1 cellular context compared by ENCODE assay signal in the genomic region with DNA sequence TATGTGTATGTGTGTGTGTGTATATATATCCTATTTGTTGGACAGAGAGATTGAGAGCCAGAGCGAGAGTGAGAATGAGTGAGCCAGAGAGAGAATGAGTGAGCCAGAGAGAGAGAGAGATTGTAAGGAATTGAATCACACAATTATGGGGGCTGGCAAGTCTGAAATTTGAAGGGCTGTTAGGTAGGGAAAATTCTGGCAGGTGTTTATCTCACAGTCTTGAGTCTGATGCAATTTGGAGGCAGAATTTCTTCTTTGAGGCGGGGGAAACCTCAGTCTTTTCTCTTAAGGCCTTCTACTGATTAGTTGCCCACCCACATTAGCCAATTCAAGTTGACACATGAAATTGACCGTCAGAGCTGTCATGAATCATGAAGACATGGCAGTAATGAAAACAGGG.
TF ChIP-seq lines count a peak whose summit lies in the region.

No MANE protein-coding gene starts in this region.

TF ChIP-seq in K562, 482 proteins besides CTCF, POLR2A, EP300 and RAD21 (continues in another document):
- TF ChIP-seq PTRF (tag; IDR thresholded peaks at IDR 0.05), result no peak
- TF ChIP-seq ZNF707 (CRISPR knock-in tag; conservative IDR thresholded peaks at IDR 0.05), result no peak
- TF ChIP-seq ATF7 (IDR thresholded peaks at IDR 0.05), result peak; percentile 82
- TF ChIP-seq CBFB (CRISPR knock-in tag; IDR thresholded peaks at IDR 0.05), result no peak
- 0 out of 2 replicates have a peak, but pooled peaks have one; percentile 24 for TF ChIP-seq NFXL1 (CRISPR knock-in tag; IDR thresholded peaks at IDR 0.05)
- no peak for TF ChIP-seq HDGF (IDR thresholded peaks at IDR 0.05)
- TF ChIP-seq EHMT2 (IDR thresholded peaks at IDR 0.05), result no peak
- TF ChIP-seq, protein P1, sequence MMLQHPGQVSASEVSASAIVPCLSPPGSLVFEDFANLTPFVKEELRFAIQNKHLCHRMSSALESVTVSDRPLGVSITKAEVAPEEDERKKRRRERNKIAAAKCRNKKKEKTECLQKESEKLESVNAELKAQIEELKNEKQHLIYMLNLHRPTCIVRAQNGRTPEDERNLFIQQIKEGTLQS (IDR thresholded peaks at IDR 0.05), result peak; percentile 90
- TF ChIP-seq, protein P1 (CRISPR knock-in tag; conservative IDR thresholded peaks at IDR 0.05), result no peak
- TF ChIP-seq CCAR2 (IDR thresholded peaks at IDR 0.05; ENCODE audit: low read depth, low read length), result no peak
- TF ChIP-seq RBM39 (optimal IDR thresholded peaks at IDR 0.05; ENCODE audit: low read depth, low read length), result no peak
- TF ChIP-seq HNRNPH1 (optimal IDR thresholded peaks at IDR 0.05; ENCODE audit: low read depth, low read length), result no peak
- TF ChIP-seq ZSCAN29 (IDR thresholded peaks at IDR 0.05), result no peak
- TF ChIP-seq, protein P2, sequence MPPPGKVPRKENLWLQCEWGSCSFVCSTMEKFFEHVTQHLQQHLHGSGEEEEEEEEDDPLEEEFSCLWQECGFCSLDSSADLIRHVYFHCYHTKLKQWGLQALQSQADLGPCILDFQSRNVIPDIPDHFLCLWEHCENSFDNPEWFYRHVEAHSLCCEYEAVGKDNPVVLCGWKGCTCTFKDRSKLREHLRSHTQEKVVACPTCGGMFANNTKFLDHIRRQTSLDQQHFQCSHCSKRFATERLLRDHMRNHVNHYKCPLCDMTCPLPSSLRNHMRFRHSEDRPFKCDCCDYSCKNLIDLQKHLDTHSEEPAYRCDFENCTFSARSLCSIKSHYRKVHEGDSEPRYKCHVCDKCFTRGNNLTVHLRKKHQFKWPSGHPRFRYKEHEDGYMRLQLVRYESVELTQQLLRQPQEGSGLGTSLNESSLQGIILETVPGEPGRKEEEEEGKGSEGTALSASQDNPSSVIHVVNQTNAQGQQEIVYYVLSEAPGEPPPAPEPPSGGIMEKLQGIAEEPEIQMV (tag; conservative IDR thresholded peaks at IDR 0.05; ENCODE audit: low read depth), result no peak
- TF ChIP-seq DPF2 (IDR thresholded peaks at IDR 0.05), result peak; percentile 60; the same call in 1 of the 2 replicates
- peak; percentile 73 for TF ChIP-seq NFRKB (IDR thresholded peaks at IDR 0.05; ENCODE audit: low read depth)
- TF ChIP-seq SOX6 (IDR thresholded peaks at IDR 0.05), result peak; percentile 57
- peak; percentile 5; the same call in 1 of the 2 replicates for TF ChIP-seq ZNF668 (CRISPR knock-in tag; IDR thresholded peaks at IDR 0.05)
- no peak for TF ChIP-seq SMAD3 (CRISPR knock-in tag; conservative IDR thresholded peaks at IDR 0.05)
- TF ChIP-seq CHD1 (IDR thresholded peaks at IDR 0.05; ENCODE audit: low read length), result no peak
- TF ChIP-seq, protein P3, sequence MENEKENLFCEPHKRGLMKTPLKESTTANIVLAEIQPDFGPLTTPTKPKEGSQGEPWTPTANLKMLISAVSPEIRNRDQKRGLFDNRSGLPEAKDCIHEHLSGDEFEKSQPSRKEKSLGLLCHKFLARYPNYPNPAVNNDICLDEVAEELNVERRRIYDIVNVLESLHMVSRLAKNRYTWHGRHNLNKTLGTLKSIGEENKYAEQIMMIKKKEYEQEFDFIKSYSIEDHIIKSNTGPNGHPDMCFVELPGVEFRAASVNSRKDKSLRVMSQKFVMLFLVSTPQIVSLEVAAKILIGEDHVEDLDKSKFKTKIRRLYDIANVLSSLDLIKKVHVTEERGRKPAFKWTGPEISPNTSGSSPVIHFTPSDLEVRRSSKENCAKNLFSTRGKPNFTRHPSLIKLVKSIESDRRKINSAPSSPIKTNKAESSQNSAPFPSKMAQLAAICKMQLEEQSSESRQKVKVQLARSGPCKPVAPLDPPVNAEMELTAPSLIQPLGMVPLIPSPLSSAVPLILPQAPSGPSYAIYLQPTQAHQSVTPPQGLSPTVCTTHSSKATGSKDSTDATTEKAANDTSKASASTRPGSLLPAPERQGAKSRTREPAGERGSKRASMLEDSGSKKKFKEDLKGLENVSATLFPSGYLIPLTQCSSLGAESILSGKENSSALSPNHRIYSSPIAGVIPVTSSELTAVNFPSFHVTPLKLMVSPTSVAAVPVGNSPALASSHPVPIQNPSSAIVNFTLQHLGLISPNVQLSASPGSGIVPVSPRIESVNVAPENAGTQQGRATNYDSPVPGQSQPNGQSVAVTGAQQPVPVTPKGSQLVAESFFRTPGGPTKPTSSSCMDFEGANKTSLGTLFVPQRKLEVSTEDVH (IDR thresholded peaks at IDR 0.05; ENCODE audit: low read depth, partially characterized antibody), result peak; percentile 31
- peak; percentile 54 for TF ChIP-seq POLR2H (tag; IDR thresholded peaks at IDR 0.05; ENCODE audit: low read depth)
- peak; percentile 65 for TF ChIP-seq CEBPB (tag; IDR thresholded peaks at IDR 0.05)
- TF ChIP-seq ZNF124 (CRISPR knock-in tag; IDR thresholded peaks at IDR 0.05), result no peak
- TF ChIP-seq, protein P4, sequence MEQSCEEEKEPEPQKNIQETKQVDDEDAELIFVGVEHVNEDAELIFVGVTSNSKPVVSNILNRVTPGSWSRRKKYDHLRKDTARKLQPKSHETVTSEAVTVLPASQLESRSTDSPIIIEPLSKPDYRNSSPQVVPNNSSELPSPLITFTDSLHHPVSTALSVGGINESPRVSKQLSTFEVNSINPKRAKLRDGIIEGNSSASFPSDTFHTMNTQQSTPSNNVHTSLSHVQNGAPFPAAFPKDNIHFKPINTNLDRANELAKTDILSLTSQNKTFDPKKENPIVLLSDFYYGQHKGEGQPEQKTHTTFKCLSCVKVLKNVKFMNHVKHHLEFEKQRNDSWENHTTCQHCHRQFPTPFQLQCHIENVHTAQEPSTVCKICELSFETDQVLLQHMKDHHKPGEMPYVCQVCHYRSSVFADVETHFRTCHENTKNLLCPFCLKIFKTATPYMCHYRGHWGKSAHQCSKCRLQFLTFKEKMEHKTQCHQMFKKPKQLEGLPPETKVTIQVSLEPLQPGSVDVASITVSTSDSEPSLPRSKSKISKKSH (CRISPR knock-in tag; IDR thresholded peaks at IDR 0.05), result no peak
- TF ChIP-seq POLR2AphosphoS2 (IDR thresholded peaks at IDR 0.05; ENCODE audit: low read length), result no peak
- TF ChIP-seq BHLHE40 (IDR thresholded peaks at IDR 0.05; ENCODE audit: low read length), result no peak
- TF ChIP-seq MAFF (IDR thresholded peaks at IDR 0.05; ENCODE audit: low read length), result no peak
- TF ChIP-seq ATF1 (CRISPR knock-in tag; IDR thresholded peaks at IDR 0.05), result no peak
- no peak for TF ChIP-seq ATF1 (tag; IDR thresholded peaks at IDR 0.05)
- TF ChIP-seq ELF4 (CRISPR knock-in tag; IDR thresholded peaks at IDR 0.05), result no peak
- TF ChIP-seq, protein P5, sequence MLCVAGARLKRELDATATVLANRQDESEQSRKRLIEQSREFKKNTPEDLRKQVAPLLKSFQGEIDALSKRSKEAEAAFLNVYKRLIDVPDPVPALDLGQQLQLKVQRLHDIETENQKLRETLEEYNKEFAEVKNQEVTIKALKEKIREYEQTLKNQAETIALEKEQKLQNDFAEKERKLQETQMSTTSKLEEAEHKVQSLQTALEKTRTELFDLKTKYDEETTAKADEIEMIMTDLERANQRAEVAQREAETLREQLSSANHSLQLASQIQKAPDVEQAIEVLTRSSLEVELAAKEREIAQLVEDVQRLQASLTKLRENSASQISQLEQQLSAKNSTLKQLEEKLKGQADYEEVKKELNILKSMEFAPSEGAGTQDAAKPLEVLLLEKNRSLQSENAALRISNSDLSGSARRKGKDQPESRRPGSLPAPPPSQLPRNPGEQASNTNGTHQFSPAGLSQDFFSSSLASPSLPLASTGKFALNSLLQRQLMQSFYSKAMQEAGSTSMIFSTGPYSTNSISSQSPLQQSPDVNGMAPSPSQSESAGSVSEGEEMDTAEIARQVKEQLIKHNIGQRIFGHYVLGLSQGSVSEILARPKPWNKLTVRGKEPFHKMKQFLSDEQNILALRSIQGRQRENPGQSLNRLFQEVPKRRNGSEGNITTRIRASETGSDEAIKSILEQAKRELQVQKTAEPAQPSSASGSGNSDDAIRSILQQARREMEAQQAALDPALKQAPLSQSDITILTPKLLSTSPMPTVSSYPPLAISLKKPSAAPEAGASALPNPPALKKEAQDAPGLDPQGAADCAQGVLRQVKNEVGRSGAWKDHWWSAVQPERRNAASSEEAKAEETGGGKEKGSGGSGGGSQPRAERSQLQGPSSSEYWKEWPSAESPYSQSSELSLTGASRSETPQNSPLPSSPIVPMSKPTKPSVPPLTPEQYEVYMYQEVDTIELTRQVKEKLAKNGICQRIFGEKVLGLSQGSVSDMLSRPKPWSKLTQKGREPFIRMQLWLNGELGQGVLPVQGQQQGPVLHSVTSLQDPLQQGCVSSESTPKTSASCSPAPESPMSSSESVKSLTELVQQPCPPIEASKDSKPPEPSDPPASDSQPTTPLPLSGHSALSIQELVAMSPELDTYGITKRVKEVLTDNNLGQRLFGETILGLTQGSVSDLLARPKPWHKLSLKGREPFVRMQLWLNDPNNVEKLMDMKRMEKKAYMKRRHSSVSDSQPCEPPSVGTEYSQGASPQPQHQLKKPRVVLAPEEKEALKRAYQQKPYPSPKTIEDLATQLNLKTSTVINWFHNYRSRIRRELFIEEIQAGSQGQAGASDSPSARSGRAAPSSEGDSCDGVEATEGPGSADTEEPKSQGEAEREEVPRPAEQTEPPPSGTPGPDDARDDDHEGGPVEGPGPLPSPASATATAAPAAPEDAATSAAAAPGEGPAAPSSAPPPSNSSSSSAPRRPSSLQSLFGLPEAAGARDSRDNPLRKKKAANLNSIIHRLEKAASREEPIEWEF (CRISPR knock-in tag; IDR thresholded peaks at IDR 0.05), result no peak
- TF ChIP-seq FOXK1 (CRISPR knock-in tag; IDR thresholded peaks at IDR 0.05; ENCODE audit: borderline replicate concordance), result no peak
- 0 out of 2 replicates have a peak, but pooled peaks have one; percentile 52 for TF ChIP-seq MEF2D (tag; conservative IDR thresholded peaks at IDR 0.05; ENCODE audit: low read depth)
- TF ChIP-seq ZNF436 (CRISPR knock-in tag; IDR thresholded peaks at IDR 0.05), result no peak
- TF ChIP-seq, protein P6, sequence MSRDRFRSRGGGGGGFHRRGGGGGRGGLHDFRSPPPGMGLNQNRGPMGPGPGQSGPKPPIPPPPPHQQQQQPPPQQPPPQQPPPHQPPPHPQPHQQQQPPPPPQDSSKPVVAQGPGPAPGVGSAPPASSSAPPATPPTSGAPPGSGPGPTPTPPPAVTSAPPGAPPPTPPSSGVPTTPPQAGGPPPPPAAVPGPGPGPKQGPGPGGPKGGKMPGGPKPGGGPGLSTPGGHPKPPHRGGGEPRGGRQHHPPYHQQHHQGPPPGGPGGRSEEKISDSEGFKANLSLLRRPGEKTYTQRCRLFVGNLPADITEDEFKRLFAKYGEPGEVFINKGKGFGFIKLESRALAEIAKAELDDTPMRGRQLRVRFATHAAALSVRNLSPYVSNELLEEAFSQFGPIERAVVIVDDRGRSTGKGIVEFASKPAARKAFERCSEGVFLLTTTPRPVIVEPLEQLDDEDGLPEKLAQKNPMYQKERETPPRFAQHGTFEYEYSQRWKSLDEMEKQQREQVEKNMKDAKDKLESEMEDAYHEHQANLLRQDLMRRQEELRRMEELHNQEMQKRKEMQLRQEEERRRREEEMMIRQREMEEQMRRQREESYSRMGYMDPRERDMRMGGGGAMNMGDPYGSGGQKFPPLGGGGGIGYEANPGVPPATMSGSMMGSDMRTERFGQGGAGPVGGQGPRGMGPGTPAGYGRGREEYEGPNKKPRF (IDR thresholded peaks at IDR 0.05; ENCODE audit: low read depth, low read length), result no peak
- peak; percentile 69 for TF ChIP-seq TAL1 (IDR thresholded peaks at IDR 0.05)
- TF ChIP-seq, protein P7, sequence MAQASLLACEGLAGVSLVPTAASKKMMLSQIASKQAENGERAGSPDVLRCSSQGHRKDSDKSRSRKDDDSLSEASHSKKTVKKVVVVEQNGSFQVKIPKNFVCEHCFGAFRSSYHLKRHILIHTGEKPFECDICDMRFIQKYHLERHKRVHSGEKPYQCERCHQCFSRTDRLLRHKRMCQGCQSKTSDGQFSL (CRISPR knock-in tag; IDR thresholded peaks at IDR 0.05), result no peak
- TF ChIP-seq, protein P7 (tag; IDR thresholded peaks at IDR 0.05), result 0 out of 4 replicates have a peak, but pooled peaks of 1 of the 2 experiments have one; percentile 15
- TF ChIP-seq, protein P8, sequence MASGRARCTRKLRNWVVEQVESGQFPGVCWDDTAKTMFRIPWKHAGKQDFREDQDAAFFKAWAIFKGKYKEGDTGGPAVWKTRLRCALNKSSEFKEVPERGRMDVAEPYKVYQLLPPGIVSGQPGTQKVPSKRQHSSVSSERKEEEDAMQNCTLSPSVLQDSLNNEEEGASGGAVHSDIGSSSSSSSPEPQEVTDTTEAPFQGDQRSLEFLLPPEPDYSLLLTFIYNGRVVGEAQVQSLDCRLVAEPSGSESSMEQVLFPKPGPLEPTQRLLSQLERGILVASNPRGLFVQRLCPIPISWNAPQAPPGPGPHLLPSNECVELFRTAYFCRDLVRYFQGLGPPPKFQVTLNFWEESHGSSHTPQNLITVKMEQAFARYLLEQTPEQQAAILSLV (tag; IDR thresholded peaks at IDR 0.05), result peak; percentile 56; the same call in 1 of the 2 replicates
- TF ChIP-seq, protein P9, sequence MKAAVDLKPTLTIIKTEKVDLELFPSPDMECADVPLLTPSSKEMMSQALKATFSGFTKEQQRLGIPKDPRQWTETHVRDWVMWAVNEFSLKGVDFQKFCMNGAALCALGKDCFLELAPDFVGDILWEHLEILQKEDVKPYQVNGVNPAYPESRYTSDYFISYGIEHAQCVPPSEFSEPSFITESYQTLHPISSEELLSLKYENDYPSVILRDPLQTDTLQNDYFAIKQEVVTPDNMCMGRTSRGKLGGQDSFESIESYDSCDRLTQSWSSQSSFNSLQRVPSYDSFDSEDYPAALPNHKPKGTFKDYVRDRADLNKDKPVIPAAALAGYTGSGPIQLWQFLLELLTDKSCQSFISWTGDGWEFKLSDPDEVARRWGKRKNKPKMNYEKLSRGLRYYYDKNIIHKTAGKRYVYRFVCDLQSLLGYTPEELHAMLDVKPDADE (conservative IDR thresholded peaks at IDR 0.05; ENCODE audit: control insufficient read depth, low read depth, low read length), result no peak
- TF ChIP-seq CEBPG (CRISPR knock-in tag; IDR thresholded peaks at IDR 0.05), result peak; percentile 90
- TF ChIP-seq CEBPG (tag; conservative IDR thresholded peaks at IDR 0.05 in 1 of 2, IDR thresholded peaks at IDR 0.05 in 1 of 2), result peak; percentile 92 to 97
- TF ChIP-seq RCOR1 (IDR thresholded peaks at IDR 0.05; ENCODE audit: borderline replicate concordance in 1 of 2, low read depth in 2 of 2, low read length in 2 of 2), result peak in 1 of 2 experiments; percentile 90; a peak in 2 of 4 replicates
- TF ChIP-seq, protein P10, sequence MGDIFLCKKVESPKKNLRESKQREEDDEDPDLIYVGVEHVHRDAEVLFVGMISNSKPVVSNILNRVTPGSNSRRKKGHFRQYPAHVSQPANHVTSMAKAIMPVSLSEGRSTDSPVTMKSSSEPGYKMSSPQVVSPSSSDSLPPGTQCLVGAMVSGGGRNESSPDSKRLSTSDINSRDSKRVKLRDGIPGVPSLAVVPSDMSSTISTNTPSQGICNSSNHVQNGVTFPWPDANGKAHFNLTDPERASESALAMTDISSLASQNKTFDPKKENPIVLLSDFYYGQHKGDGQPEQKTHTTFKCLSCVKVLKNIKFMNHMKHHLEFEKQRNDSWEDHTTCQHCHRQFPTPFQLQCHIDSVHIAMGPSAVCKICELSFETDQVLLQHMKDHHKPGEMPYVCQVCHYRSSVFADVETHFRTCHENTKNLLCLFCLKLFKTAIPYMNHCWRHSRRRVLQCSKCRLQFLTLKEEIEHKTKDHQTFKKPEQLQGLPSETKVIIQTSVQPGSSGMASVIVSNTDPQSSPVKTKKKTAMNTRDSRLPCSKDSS (IDR thresholded peaks at IDR 0.05; ENCODE audit: low read depth, partially characterized antibody), result no peak
- no peak for TF ChIP-seq ZNF232 (CRISPR knock-in tag; IDR thresholded peaks at IDR 0.05)
